ENCODE assay signal across 8 cellular contexts in the genomic region with DNA sequence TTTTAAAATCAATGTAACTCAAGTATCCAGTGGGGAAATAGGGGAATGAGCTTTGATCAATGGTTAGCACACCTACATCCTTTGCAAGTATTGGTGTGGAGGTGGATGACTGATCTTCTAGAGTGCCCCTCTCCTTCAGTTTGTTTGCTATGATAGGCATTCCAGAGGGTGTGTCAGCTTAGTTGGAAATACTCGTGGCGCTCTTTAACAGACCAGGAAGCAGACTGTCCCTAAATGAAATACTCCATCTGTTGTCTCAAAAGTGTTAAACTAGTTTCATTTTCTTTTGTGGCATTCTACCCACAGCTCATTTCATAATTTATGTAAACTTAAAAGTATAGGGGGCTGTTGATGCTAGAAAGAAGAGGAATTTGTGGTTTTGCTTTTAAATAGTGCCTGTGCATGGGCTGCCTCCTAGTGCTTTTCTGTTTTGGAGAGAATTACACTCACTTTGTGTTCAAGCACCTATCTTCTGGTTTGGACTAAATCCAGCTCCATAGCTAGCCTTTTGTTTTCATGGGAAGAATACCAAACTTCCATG.
DNase-seq lines count a peak whose midpoint lies in the region; ATAC-seq, FAIRE-seq and TF ChIP-seq lines count a peak whose summit lies in the region.

No MANE protein-coding gene starts in this region.

- H3K9me3 ChIP-seq in MG63: no peaks in the 10 kb centered on the region
- H3K9me3 ChIP-seq in K562 (replicated peaks; ENCODE audit: control insufficient read depth, insufficient read depth, low read depth, low read length): no peaks in the 10 kb centered on the region
- H3K9me3 ChIP-seq in HepG2 (ENCODE audit: low read length): no peaks in the 10 kb centered on the region

- WGBS in K562 (ENCODE audit: insufficient coverage, low coverage, missing lambda C conversion rate): 42% methylated on average over 2 of the region's 2 CpGs
- 54% methylated on average over 2 of the region's 2 CpGs for WGBS in HepG2 (ENCODE audit: low lambda C conversion rate)

- H2AFZ ChIP-seq in K562 (ENCODE audit: low read depth, low read length) (no peak overlapping the region), HepG2 (ENCODE audit: low read length) (no peak overlapping the region)

- BruUV-seq in K562 (replicated peaks; lab: Mats Ljungman, UMichigan) (no TSS peak), HepG2 (replicated peaks; lab: Mats Ljungman, UMichigan) (no TSS peak)

- CTCF ChIA-PET in K562 (lab: Yijun Ruan, JAX; ENCODE audit: low intra/inter-chr PET ratio): no interaction called here
- CTCF ChIA-PET in HepG2 (lab: Yijun Ruan, JAX; ENCODE audit: low intra/inter-chr PET ratio, low total read pairs): no interaction called here

- FAIRE-seq in K562 (lab: Jason Lieb, UNC) (no peak), HepG2 (lab: Jason Lieb, UNC) (no peak)

- H3K9me1 ChIP-seq in K562 (ENCODE audit: control insufficient read depth, insufficient read depth, low read length): no peaks in the 10 kb centered on the region

- TF ChIP-seq CTCF in K562 (IDR thresholded peaks at IDR 0.05 in 2 of 3, conservative IDR thresholded peaks at IDR 0.05 in 1 of 3; ENCODE audit: insufficient read depth in 2 of 3, low read depth in 1 of 3, low read length in 3 of 3) (no peak), HepG2 (CRISPR knock-in tag; IDR thresholded peaks at IDR 0.05) (no peak)

- peak; percentile 43; the same call in 2 of the 3 replicates for ATAC-seq in K562
- ATAC-seq in HepG2: peak; percentile 48

- peak; percentile 9 for DNase-seq in NCI-H510A (lab: John Stamatoyannopoulos, UW)
- no peak for DNase-seq in NCI-H510A treated with DMSO at 0.1 percent for 48 hours (lab: John Stamatoyannopoulos, UW)
- peak; percentile 88 for DNase-seq in H4 (ENCODE audit: low spot score)
- DNase-seq in MG63: peak; percentile 25
- no peak for DNase-seq in K562 (ENCODE audit: extremely low read depth in 1 of 4, low spot score in 3 of 4)
- DNase-seq in HepG2 (ENCODE audit: low spot score): peak; percentile 51
- DNase-seq in occipital lobe (lab: John Stamatoyannopoulos, UW): no peak
- DNase-seq in NCI-H1417 treated with DMSO at 0.1 percent for 48 hours (lab: John Stamatoyannopoulos, UW): no peak

- peaks cover 0 to 10% of the 10 kb centered on the region in 2 experiments; a peak in 1 of 5 replicates for H3K4me1 ChIP-seq in K562 (replicated peaks in 1 of 2; ENCODE audit: control insufficient read depth in 2 of 2, insufficient read depth in 2 of 2, low read length in 2 of 2)
- H3K4me1 ChIP-seq in HepG2 (ENCODE audit: insufficient read depth, low read length): peaks cover 12% of the 10 kb centered on the region

- POLR2A ChIA-PET in K562 (lab: Yijun Ruan, JAX) (interaction anchor here (0.9 to 1.5 kb wide), 3 partner anchors 13 to 26 kb away, joined by 3 to 6 read pairs (median 3); no protein-coding TSS in a partner anchor), HepG2 (lab: Yijun Ruan, JAX) (no interaction called here)

- TF ChIP-seq EP300 in K562 (IDR thresholded peaks at IDR 0.05; ENCODE audit: low read length): no peak
- no peak for TF ChIP-seq EP300 in HepG2 (IDR thresholded peaks at IDR 0.05; ENCODE audit: low read depth in 2 of 2, low read length in 2 of 2)
- TF ChIP-seq EP300 in HepG2 (CRISPR knock-in tag; IDR thresholded peaks at IDR 0.05; ENCODE audit: borderline replicate concordance): no peak

- no peaks in the 10 kb centered on the region; the same call in 1 of the 2 replicates for H3K36me3 ChIP-seq in MG63
- H3K36me3 ChIP-seq in K562 (ENCODE audit: control insufficient read depth, insufficient read depth, low read length): no peaks in the 10 kb centered on the region
- H3K36me3 ChIP-seq in HepG2 (replicated peaks in 1 of 2; ENCODE audit: control insufficient read depth in 1 of 2, insufficient read depth in 2 of 2, low read length in 2 of 2): no peaks in the 10 kb centered on the region

- H3K4me2 ChIP-seq in K562 (ENCODE audit: insufficient read depth, low read length) (no peak overlapping the region), HepG2 (ENCODE audit: low read depth, low read length) (no peak overlapping the region)

- H3K9ac ChIP-seq in K562 (ENCODE audit: insufficient read depth in 1 of 2, low read depth in 2 of 2, low read length in 2 of 2) (no peak overlapping the region), HepG2 (ENCODE audit: insufficient read depth, low read depth, low read length) (no peak overlapping the region)

- H4K20me1 ChIP-seq in K562 (replicated peaks; ENCODE audit: control insufficient read depth, insufficient read depth, low read length) (no peaks in the 10 kb centered on the region), HepG2 (ENCODE audit: insufficient read depth, low read length) (no peaks in the 10 kb centered on the region)

- H3K4me3 ChIP-seq in MG63 (no peak overlapping the region), K562 (no peak overlapping the region), HepG2 (replicated peaks in 1 of 3; ENCODE audit: insufficient read depth in 1 of 3, low read depth in 2 of 3, low read length in 3 of 3) (no peak overlapping the region)

- H3K27me3 ChIP-seq in MG63: no peaks in the 10 kb centered on the region
- H3K27me3 ChIP-seq in K562 (ENCODE audit: control insufficient read depth in 2 of 2, insufficient read depth in 2 of 2, low read length in 2 of 2): no peaks in the 10 kb centered on the region
- no peaks in the 10 kb centered on the region for H3K27me3 ChIP-seq in HepG2 (ENCODE audit: control insufficient read depth in 1 of 2, insufficient read depth in 2 of 2, low read length in 2 of 2)

- no peaks in the 10 kb centered on the region for H3K79me2 ChIP-seq in K562 (ENCODE audit: control insufficient read depth, insufficient read depth, low read length)
- H3K79me2 ChIP-seq in HepG2 (ENCODE audit: insufficient read depth, low read length): no peaks in the 10 kb centered on the region

- TF ChIP-seq RAD21 in K562 (CRISPR knock-in tag; conservative IDR thresholded peaks at IDR 0.05 in 1 of 2, IDR thresholded peaks at IDR 0.05 in 1 of 2) (no peak), HepG2 (CRISPR knock-in tag; IDR thresholded peaks at IDR 0.05) (no peak)

- intact Hi-C loops in K562 (cut with micrococcal nuclease) (loop anchor here (5.0 to 10.0 kb wide), 2 partner anchors 103 to 165 kb away; no protein-coding TSS in a partner anchor), HepG2 (cut with micrococcal nuclease; ENCODE audit: unreplicated experiment) (no loop called here)

- in situ Hi-C loops in K562 (cut with MboI) (no loop called here), HepG2 (cut with HindIII; ENCODE audit: extremely low pct_ligation_motif_present, low pct_unique_long_range_greater_than_20kb) (no loop called here)

- H3K27ac ChIP-seq in K562 (ENCODE audit: extremely low read depth, low read depth, low read length) (no peak overlapping the region), HepG2 (ENCODE audit: extremely low read length, insufficient read depth, low read length) (no peak overlapping the region)

- no peak for TF ChIP-seq POLR2A in K562 (conservative IDR thresholded peaks at IDR 0.05)
- no peak for TF ChIP-seq POLR2A in HepG2 (IDR thresholded peaks at IDR 0.05; ENCODE audit: insufficient read depth in 1 of 2, low read depth in 2 of 2, low read length in 2 of 2)

TF ChIP-seq in K562, 482 proteins besides CTCF, POLR2A, EP300 and RAD21 (continues in another document):
- TF ChIP-seq, protein P1, sequence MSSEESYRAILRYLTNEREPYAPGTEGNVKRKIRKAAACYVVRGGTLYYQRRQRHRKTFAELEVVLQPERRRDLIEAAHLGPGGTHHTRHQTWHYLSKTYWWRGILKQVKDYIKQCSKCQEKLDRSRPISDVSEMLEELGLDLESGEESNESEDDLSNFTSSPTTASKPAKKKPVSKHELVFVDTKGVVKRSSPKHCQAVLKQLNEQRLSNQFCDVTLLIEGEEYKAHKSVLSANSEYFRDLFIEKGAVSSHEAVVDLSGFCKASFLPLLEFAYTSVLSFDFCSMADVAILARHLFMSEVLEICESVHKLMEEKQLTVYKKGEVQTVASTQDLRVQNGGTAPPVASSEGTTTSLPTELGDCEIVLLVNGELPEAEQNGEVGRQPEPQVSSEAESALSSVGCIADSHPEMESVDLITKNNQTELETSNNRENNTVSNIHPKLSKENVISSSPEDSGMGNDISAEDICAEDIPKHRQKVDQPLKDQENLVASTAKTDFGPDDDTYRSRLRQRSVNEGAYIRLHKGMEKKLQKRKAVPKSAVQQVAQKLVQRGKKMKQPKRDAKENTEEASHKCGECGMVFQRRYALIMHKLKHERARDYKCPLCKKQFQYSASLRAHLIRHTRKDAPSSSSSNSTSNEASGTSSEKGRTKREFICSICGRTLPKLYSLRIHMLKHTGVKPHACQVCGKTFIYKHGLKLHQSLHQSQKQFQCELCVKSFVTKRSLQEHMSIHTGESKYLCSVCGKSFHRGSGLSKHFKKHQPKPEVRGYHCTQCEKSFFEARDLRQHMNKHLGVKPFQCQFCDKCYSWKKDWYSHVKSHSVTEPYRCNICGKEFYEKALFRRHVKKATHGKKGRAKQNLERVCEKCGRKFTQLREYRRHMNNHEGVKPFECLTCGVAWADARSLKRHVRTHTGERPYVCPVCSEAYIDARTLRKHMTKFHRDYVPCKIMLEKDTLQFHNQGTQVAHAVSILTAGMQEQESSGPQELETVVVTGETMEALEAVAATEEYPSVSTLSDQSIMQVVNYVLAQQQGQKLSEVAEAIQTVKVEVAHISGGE (CRISPR knock-in tag; IDR thresholded peaks at IDR 0.05): no peak
- TF ChIP-seq HNRNPUL1 (IDR thresholded peaks at IDR 0.05; ENCODE audit: low read length): no peak

TF ChIP-seq in HepG2, 621 proteins besides CTCF, POLR2A, EP300 and RAD21:
- TF ChIP-seq NAIF1 (CRISPR knock-in tag; IDR thresholded peaks at IDR 0.05; ENCODE audit: borderline replicate concordance) (no peak), TEAD3 (CRISPR knock-in tag; optimal IDR thresholded peaks at IDR 0.05; ENCODE audit: borderline replicate concordance) (no peak), SIX4 (CRISPR knock-in tag; IDR thresholded peaks at IDR 0.05) (no peak), RFX1 (IDR thresholded peaks at IDR 0.05) (no peak), HNRNPH1 (optimal IDR thresholded peaks at IDR 0.05; ENCODE audit: low read depth, low read length) (no peak), HES4 (CRISPR knock-in tag; IDR thresholded peaks at IDR 0.05; ENCODE audit: borderline replicate concordance) (no peak), ZFX (CRISPR knock-in tag; IDR thresholded peaks at IDR 0.05; ENCODE audit: low read depth) (no peak), ZNF3 (CRISPR knock-in tag; IDR thresholded peaks at IDR 0.05) (no peak), CHCHD3 (CRISPR knock-in tag; IDR thresholded peaks at IDR 0.05) (no peak), ZNF224 (CRISPR knock-in tag; IDR thresholded peaks at IDR 0.05) (no peak), FOXK1 (CRISPR knock-in tag; IDR thresholded peaks at IDR 0.05; ENCODE audit: borderline replicate concordance, low read depth) (no peak)

Comparison
In these comparisons a context has a peak if more than half of its experiments do, and no peak if none do; other contexts are left out.
1. DNase-seq: peak in NCI-H510A (single experiment), H4 (single experiment), MG63 (single experiment) and HepG2 (single experiment); none in NCI-H510A treated with DMSO at 0.1 percent for 48 hours (single experiment), K562 (0 of 4), occipital lobe (single experiment) and NCI-H1417 treated with DMSO at 0.1 percent for 48 hours (single experiment).